35 cellular contexts compared by ENCODE assay signal in genomic region chr3:25803833-25804232, GRCh38. TPM values are rescaled to one million over a fixed set of nuclear protein-coding genes. Genes with fewer than 3 reads are reported as not detected.
DNase-seq lines count a peak whose midpoint lies in the region; TF ChIP-seq lines count a peak whose summit lies in the region.
"Had no signal": no experiment of that assay in that cellular context is flagged by ENCODE, and none has a peak within 500 bp of the region (broad histone marks: within the 10 kb centered on the region; RNA-seq: fewer than 3 reads in every experiment).

No MANE protein-coding gene starts in this region.

- in situ Hi-C loops in HAP-1 (cut with MboI; ENCODE audit: low sequenced_read_pairs) (no loop called here), GM23248 (cut with MboI) (no loop called here)

- H3K9ac ChIP-seq in endodermal cell (ENCODE audit: extremely low read depth, low read length, poor library complexity, severe bottlenecking) (no peak overlapping the region), GM23248 (no peak overlapping the region)
- H3K9ac ChIP-seq: BLaER1; BLaER1 treated with 17β-estradiol and CSF1 and Interleukin-3, amounts not matched to agents 10 nM and 100 nM had no signal

- no peaks in the 10 kb centered on the region for H4K20me1 ChIP-seq in GM23248 (ENCODE audit: insufficient read depth)
- H4K20me1 ChIP-seq: BLaER1; BLaER1 treated with 17β-estradiol and CSF1 and Interleukin-3, amounts not matched to agents 10 nM and 100 nM had no signal

- no peaks in the 10 kb centered on the region for H3K9me2 ChIP-seq in GM23248 (ENCODE audit: insufficient read depth)

- H2AFZ ChIP-seq in GM23248: no peak overlapping the region

- no peaks in the 10 kb centered on the region for H3K27me3 ChIP-seq in HAP-1 (ENCODE audit: low read depth)
- H3K27me3 ChIP-seq in endodermal cell (ENCODE audit: control insufficient read depth, insufficient read depth, low read length, poor library complexity, severe bottlenecking): no peaks in the 10 kb centered on the region
- H3K27me3 ChIP-seq in GM23248 (replicated peaks; ENCODE audit: insufficient read depth): no peaks in the 10 kb centered on the region
- H3K27me3 ChIP-seq: BE2C; BLaER1; BLaER1 treated with 17β-estradiol and CSF1 and Interleukin-3, amounts not matched to agents 10 nM and 100 nM had no signal

- no peaks in the 10 kb centered on the region for H3K27me3 Mint-ChIP-seq in brain
- no peaks in the 10 kb centered on the region for H3K27me3 Mint-ChIP-seq in endodermal cell (ENCODE audit: insufficient read depth)

- 90 to 94% methylated on average over 2 of the region's 2 CpGs for WGBS in endodermal cell (ENCODE audit: insufficient coverage in 1 of 2, insufficient read length in 1 of 2), 2 experiments
- 31 to 35% methylated on average over 2 of the region's 2 CpGs for WGBS in GM23248 (ENCODE audit: low coverage in 1 of 2, low lambda C conversion rate in 2 of 2, missing lambda C conversion rate in 2 of 2), 2 experiments

- peak overlapping the region in 3 of 5 experiments; percentile 61 to 85 (median 84) for H3K27ac Mint-ChIP-seq in brain
- H3K27ac Mint-ChIP-seq in endodermal cell: no peak overlapping the region
- H3K27ac Mint-ChIP-seq: B cell; CD14-positive monocyte; CD4-positive, alpha-beta memory T cell; CD4-positive, alpha-beta T cell; CD4-positive, CD25-positive, alpha-beta regulatory T cell; CD8-positive, alpha-beta memory T cell; CD8-positive, alpha-beta T cell had no signal

- H3K27ac ChIP-seq in endodermal cell (ENCODE audit: low read depth, low read length) (peak overlapping the region; percentile 86), coronary artery (no peak overlapping the region), GM23248 (no peak overlapping the region)
- H3K27ac ChIP-seq: 22Rv1; A549; BLaER1; BLaER1 treated with 17β-estradiol and CSF1 and Interleukin-3, amounts not matched to agents 10 nM and 100 nM; C4-2B had no signal

- H3K9me3 ChIP-seq in HAP-1: no peaks in the 10 kb centered on the region
- H3K9me3 ChIP-seq in endodermal cell (ENCODE audit: control insufficient read depth, low read length): no peaks in the 10 kb centered on the region
- no peaks in the 10 kb centered on the region for H3K9me3 ChIP-seq in GM23248 (ENCODE audit: low read depth)
- H3K9me3 ChIP-seq: A549; BE2C; BLaER1; BLaER1 treated with 17β-estradiol and CSF1 and Interleukin-3, amounts not matched to agents 10 nM and 100 nM; Caco-2 had no signal

- H3K36me3 ChIP-seq in HAP-1 (replicated peaks): no peaks in the 10 kb centered on the region
- H3K36me3 ChIP-seq in endodermal cell (ENCODE audit: control insufficient read depth, insufficient read depth, low read length): no peaks in the 10 kb centered on the region
- no peaks in the 10 kb centered on the region for H3K36me3 ChIP-seq in GM23248 (ENCODE audit: low read depth)
- H3K36me3 ChIP-seq: BE2C; BLaER1; BLaER1 treated with 17β-estradiol and CSF1 and Interleukin-3, amounts not matched to agents 10 nM and 100 nM had no signal

- TF ChIP-seq CTCF in brain (conservative IDR thresholded peaks at IDR 0.05): no peak
- no peak for TF ChIP-seq CTCF in endodermal cell (conservative IDR thresholded peaks at IDR 0.05)
- no peak for TF ChIP-seq CTCF in retinal pigment epithelial cell (conservative IDR thresholded peaks at IDR 0.05; ENCODE audit: low read depth, low read length)
- TF ChIP-seq CTCF in coronary artery (IDR thresholded peaks at IDR 0.05): no peak

- H3F3A ChIP-seq in GM23248 (ENCODE audit: insufficient read depth): no peaks in the 10 kb centered on the region

- no peaks in the 10 kb centered on the region for H3K9me3 Mint-ChIP-seq in brain
- H3K9me3 Mint-ChIP-seq in endodermal cell: no peaks in the 10 kb centered on the region
- H3K9me3 Mint-ChIP-seq: CD14-positive monocyte; CD4-positive, alpha-beta memory T cell; CD4-positive, alpha-beta T cell; CD8-positive, alpha-beta memory T cell; CD8-positive, alpha-beta T cell had no signal

- H3K4me1 ChIP-seq in HAP-1 (peaks cover 33% of the 10 kb centered on the region), endodermal cell (ENCODE audit: control insufficient read depth, insufficient read depth, low read length) (no peaks in the 10 kb centered on the region), GM23248 (ENCODE audit: insufficient read depth) (no peaks in the 10 kb centered on the region)
- H3K4me1 ChIP-seq: A549; BE2C; BLaER1; BLaER1 treated with 17β-estradiol and CSF1 and Interleukin-3, amounts not matched to agents 10 nM and 100 nM; Caco-2 had no signal

- H3K4me3 Mint-ChIP-seq in brain: no peak overlapping the region
- no peak overlapping the region for H3K4me3 Mint-ChIP-seq in endodermal cell
- H3K4me3 Mint-ChIP-seq: B cell; CD14-positive monocyte; CD4-positive, alpha-beta memory T cell; CD4-positive, alpha-beta T cell; CD4-positive, CD25-positive, alpha-beta regulatory T cell; CD8-positive, alpha-beta memory T cell; CD8-positive, alpha-beta T cell had no signal

- no peaks in the 10 kb centered on the region for H3K79me2 ChIP-seq in GM23248 (ENCODE audit: insufficient read depth)

- H3K4me3 ChIP-seq in HAP-1 (no peak overlapping the region), endodermal cell (ENCODE audit: low read length) (no peak overlapping the region), retinal pigment epithelial cell (ENCODE audit: low read length) (no peak overlapping the region), coronary artery (no peak overlapping the region), GM23248 (no peak overlapping the region)
- H3K4me3 ChIP-seq: A549; BLaER1; BLaER1 treated with 17β-estradiol and CSF1 and Interleukin-3, amounts not matched to agents 10 nM and 100 nM had no signal

- DNase-seq in HAP-1 (ENCODE audit: low spot score in 2 of 2) (peak; percentile 57 to 91), endodermal cell (no peak), retinal pigment epithelial cell (ENCODE audit: low read depth) (peak; percentile 51), A172 (ENCODE audit: low spot score) (no peak), coronary artery (ENCODE audit: low spot score) (no peak), kidney glomerular epithelial cell (lab: John Stamatoyannopoulos, UW) (no peak), GM23248 (no peak)
- DNase-seq: 8988T; ACHN; AML-193; BE2C; C1 segment of cervical spinal cord; Caco-2; Calu3; CD4-positive, alpha-beta memory T cell; CD4-positive, alpha-beta T cell; CD4-positive, CD25-positive, alpha-beta regulatory T cell; CD8-positive, alpha-beta memory T cell; CD8-positive, alpha-beta T cell; COR-L47; DMS 273 treated with DMSO at 0.1 percent for 48 hours; DMS153; DMS53; DMS79; DMS79 treated with DMSO at 0.1 percent for 48 hours; DND-41; EL had no signal

- H3K36me3 Mint-ChIP-seq in brain: no peaks in the 10 kb centered on the region
- no peaks in the 10 kb centered on the region for H3K36me3 Mint-ChIP-seq in endodermal cell (ENCODE audit: low read depth)
- H3K36me3 Mint-ChIP-seq: CD14-positive monocyte; CD4-positive, alpha-beta memory T cell; CD4-positive, CD25-positive, alpha-beta regulatory T cell; CD8-positive, alpha-beta memory T cell; CD8-positive, alpha-beta T cell had no signal

- H3K4me2 ChIP-seq in GM23248 (ENCODE audit: unreplicated experiment): no peak overlapping the region
- H3K4me2 ChIP-seq: A549; BLaER1; BLaER1 treated with 17β-estradiol and CSF1 and Interleukin-3, amounts not matched to agents 10 nM and 100 nM had no signal

- H3K4me1 Mint-ChIP-seq in brain: peaks cover 25% of the 10 kb centered on the region
- H3K4me1 Mint-ChIP-seq in endodermal cell: no peaks in the 10 kb centered on the region
- H3K4me1 Mint-ChIP-seq: B cell; CD14-positive monocyte; CD4-positive, alpha-beta memory T cell; CD8-positive, alpha-beta memory T cell had no signal

RNA-seq across cellular contexts. Expression of gene OXSM, which starts 13.9 kb away (rescaled TPM):
- polyA plus RNA-seq in brain (ENCODE audit: insufficient read depth, low read depth, low replicate concordance) (3.7 TPM), GM23248 (2016; fragmentation: Nextera tagmentation; extraction: Ambion mirVana) (20.0 and 20.3 TPM in 2 replicates)
- 10 to 100 TPM in 1 of 2 donors, 1 to 10 TPM in 1; 7.8 to 10.5 TPM for total RNA-seq in endodermal cell
- polyA plus RNA-seq in endodermal cell (2013, experiment 1 of 2): 7.7 TPM
- 5.8 TPM for polyA plus RNA-seq in endodermal cell (2013, experiment 2 of 2)
- total RNA-seq in A172 (2014; rRNA removed; shearing (Covaris generic)): 24.5 and 24.7 TPM in 2 replicates
- total RNA-seq in GM23248 (2014; rRNA removed; shearing (Covaris generic)): 13.1 and 17.5 TPM in 2 replicates

RNA-seq across cellular contexts. Expression of gene NGLY1, which starts 20.6 kb away (rescaled TPM):
- polyA plus RNA-seq in brain (ENCODE audit: insufficient read depth, low read depth, low replicate concordance) (7.8 TPM), GM23248 (2016; fragmentation: Nextera tagmentation; extraction: Ambion mirVana) (29.2 and 30.4 TPM in 2 replicates)
- 10 to 100 TPM; 39.5 to 40.4 TPM for total RNA-seq in endodermal cell
- 24.0 TPM for polyA plus RNA-seq in endodermal cell (2013, experiment 1 of 2)
- 24.0 TPM for polyA plus RNA-seq in endodermal cell (2013, experiment 2 of 2)
- 34.5 and 41.6 TPM in 2 replicates for total RNA-seq in A172 (2014; rRNA removed; shearing (Covaris generic))
- 19.3 and 28.9 TPM in 2 replicates for total RNA-seq in GM23248 (2014; rRNA removed; shearing (Covaris generic))

Comparison
In these comparisons a context has a peak if more than half of its experiments do, and no peak if none do; other contexts are left out.
1. DNase-seq: peak in HAP-1 (2 of 2) and retinal pigment epithelial cell (single experiment); none in endodermal cell (single experiment), A172 (single experiment), coronary artery (single experiment), kidney glomerular epithelial cell (single experiment) and GM23248 (single experiment).